Comparison of ENCODE assay signal across 8 cellular contexts in the genomic region with DNA sequence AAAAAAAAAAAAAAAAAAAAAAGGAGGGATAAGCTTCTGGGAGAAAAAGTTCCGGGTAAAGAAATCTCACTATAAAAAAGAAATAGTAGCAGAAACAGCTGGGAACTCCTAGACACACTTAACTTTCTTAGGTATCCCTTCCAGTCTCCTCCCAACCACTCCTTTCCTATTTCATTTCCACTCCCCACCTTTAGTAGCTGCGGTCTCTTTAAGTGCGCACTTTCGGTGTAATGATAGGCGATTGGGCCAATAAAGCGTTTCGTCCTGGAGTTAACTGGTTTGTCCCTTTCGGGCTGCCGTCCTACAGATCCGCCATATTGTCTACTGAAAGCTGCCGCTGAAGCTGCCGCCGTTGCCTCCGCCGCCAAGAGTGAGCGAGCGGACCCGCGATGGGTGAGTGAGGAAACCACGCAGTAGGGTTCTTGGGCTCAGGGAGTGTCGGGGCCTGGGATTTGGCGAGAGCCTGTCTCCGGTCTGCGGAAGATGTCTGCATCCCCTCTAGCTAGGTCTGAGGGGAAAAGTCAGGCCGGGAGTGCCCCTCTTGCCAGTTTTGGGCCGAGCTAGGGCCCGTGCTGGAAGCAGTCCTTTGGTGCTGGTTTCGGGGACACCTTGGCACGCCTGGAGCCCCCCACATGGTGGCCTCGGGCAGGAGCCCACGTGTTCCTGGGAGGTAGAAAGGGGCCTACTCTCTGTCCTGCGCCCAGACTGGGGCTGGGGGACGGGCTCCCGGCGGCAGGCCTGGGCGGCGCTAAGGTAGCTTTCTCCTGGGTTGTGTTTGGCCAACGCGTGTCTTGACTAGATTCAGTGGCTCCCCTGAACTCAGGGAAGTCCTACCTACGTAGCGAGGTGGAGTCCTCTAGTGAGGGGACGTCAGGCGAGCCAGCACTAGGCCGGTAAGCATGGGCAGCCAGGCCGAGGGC. TPM values are rescaled to one million over a fixed set of nuclear protein-coding genes. Genes with fewer than 3 reads are reported as not detected.
DNase-seq lines count a peak whose midpoint lies in the region; TF ChIP-seq lines count a peak whose summit lies in the region.

Gene KPNA6 (plus strand): TSS at position 315 of the 920 bp plus-strand sequence. CDS start 75 bp downstream, at position 390.

- H3K4me1 ChIP-seq in ES-I3 (ENCODE audit: insufficient read depth, low read length) (peaks cover 9% of the 10 kb centered on the region; the same call in 1 of the 2 replicates), HEK293 (ENCODE audit: control insufficient read depth, insufficient read depth, low read length) (peaks cover 9% of the 10 kb centered on the region), SK-N-SH (ENCODE audit: control insufficient read depth in 1 of 2, insufficient read depth in 2 of 2, low read depth in 1 of 2, low read length in 1 of 2) (peaks cover 0 to 6% of the 10 kb centered on the region in 2 experiments; a peak in 1 of 4 replicates)

- POLR2A ChIA-PET in HEK293 (lab: Yijun Ruan, JAX) (interaction anchor here (0.5 to 5.0 kb wide), 21 partner anchors 10 to 463 kb away, joined by 3 to 33 read pairs (median 4); partner anchors contain the start of genes CCDC28B, IQCC, KHDRBS1 and PEF1), SK-N-SH (lab: Yijun Ruan, JAX) (interaction anchor here (0.6 to 1.9 kb wide), 6 partner anchors 19 to 248 kb away, joined by 3 to 14 read pairs (median 3); partner anchors contain the start of genes TMEM39B and TXLNA)

- peaks cover 44% of the 10 kb centered on the region for H3K4me1 Mint-ChIP-seq in activated naive CD4-positive, alpha-beta T cell treated with anti-CD3 and anti-CD28 coated beads, Interleukin-2, amount 10 ng/mL, durations not matched to agents 7 days and 5 days

- H3K36me3 Mint-ChIP-seq in activated naive CD4-positive, alpha-beta T cell treated with anti-CD3 and anti-CD28 coated beads, Interleukin-2, amount 10 ng/mL, durations not matched to agents 7 days and 5 days, result peaks cover 15% of the 10 kb centered on the region

- CTCF ChIA-PET in HEK293 (lab: Yijun Ruan, JAX) (interaction anchor here (0.6 to 2.0 kb wide), 14 partner anchors 10 to 376 kb away, joined by 3 to 12 read pairs (median 3); partner anchors contain the start of gene TMEM39B), SK-N-SH (lab: Yijun Ruan, JAX) (interaction anchor here (1.0 to 3.8 kb wide), 12 partner anchors 12 to 319 kb away, joined by 3 to 46 read pairs (median 5); partner anchors contain the start of genes TMEM39B and TXLNA)
- CTCF ChIA-PET in activated naive CD4-positive, alpha-beta T cell treated with anti-CD3 and anti-CD28 coated beads, Interleukin-2, amount 10 ng/mL, durations not matched to agents 7 days and 5 days (lab: Charles Lee), result interaction anchor here (0.8 to 2.6 kb wide), 11 partner anchors 11 to 265 kb away, joined by 3 to 10 read pairs (median 4); partner anchors contain the start of genes CCDC28B and TMEM39B

- H3K27me3 ChIP-seq in SK-N-SH (ENCODE audit: insufficient read depth), result no peaks in the 10 kb centered on the region

- TF ChIP-seq RAD21 in SK-N-SH (IDR thresholded peaks at IDR 0.05; ENCODE audit: low read length), result no peak

- peak; percentile 92 for DNase-seq in NCI-H1092 (lab: John Stamatoyannopoulos, UW)
- DNase-seq in SK-N-SH, result peak; percentile 82
- peak; percentile 95 for DNase-seq in activated naive CD4-positive, alpha-beta T cell treated with anti-CD3 and anti-CD28 coated beads, Interleukin-2, amount 10 ng/mL, durations not matched to agents 7 days and 5 days
- DNase-seq in germinal center (ENCODE audit: low spot score), result peak; percentile 81
- peak; percentile 86 for DNase-seq in non-pigmented ciliary epithelial cell (ENCODE audit: low read depth)
- DNase-seq in substantia nigra (lab: John Stamatoyannopoulos, UW), result peak; percentile 17 to 89 (median 79)

- peak within 1 kb of the TSS; percentile 96 for H3K27ac Mint-ChIP-seq in activated naive CD4-positive, alpha-beta T cell treated with anti-CD3 and anti-CD28 coated beads, Interleukin-2, amount 10 ng/mL, durations not matched to agents 7 days and 5 days

- peak within 1 kb of the TSS; percentile 99 for H3K4me2 ChIP-seq in SK-N-SH

- no peaks in the 10 kb centered on the region for H3K9me3 Mint-ChIP-seq in activated naive CD4-positive, alpha-beta T cell treated with anti-CD3 and anti-CD28 coated beads, Interleukin-2, amount 10 ng/mL, durations not matched to agents 7 days and 5 days

- H3K27ac ChIP-seq in HEK293 (ENCODE audit: extremely low read depth, low read depth, low read length) (peak within 1 kb of the TSS; percentile 72), SK-N-SH (ENCODE audit: low read depth in 2 of 2, low read length in 1 of 2) (peak within 1 kb of the TSS; percentile 83 to 89), substantia nigra (ENCODE audit: low read depth, low read length, poor library complexity, severe bottlenecking) (peak within 1 kb of the TSS; percentile 92)

- H3K4me3 Mint-ChIP-seq in activated naive CD4-positive, alpha-beta T cell treated with anti-CD3 and anti-CD28 coated beads, Interleukin-2, amount 10 ng/mL, durations not matched to agents 7 days and 5 days, result peak within 1 kb of the TSS; percentile 96

- H3K4me3 ChIP-seq in HEK293 (ENCODE audit: low read depth, low read length) (peak within 1 kb of the TSS; percentile 94), SK-N-SH (ENCODE audit: low read depth in 2 of 2, low read length in 1 of 2) (peak within 1 kb of the TSS; percentile 79 to 98)

- no peaks in the 10 kb centered on the region for H3K9me2 ChIP-seq in SK-N-SH

- H3F3A ChIP-seq in SK-N-SH (replicated peaks; ENCODE audit: insufficient read depth), result peaks cover 18% of the 10 kb centered on the region

- TF ChIP-seq EP300 in SK-N-SH (IDR thresholded peaks at IDR 0.05; ENCODE audit: borderline replicate concordance in 1 of 2, low read depth in 1 of 2, low read length in 1 of 2), result peak in 1 of 2 experiments; percentile 26; a peak in 1 of 4 replicates

- H3K79me2 ChIP-seq in SK-N-SH (ENCODE audit: insufficient read depth), result peaks cover 52% of the 10 kb centered on the region

- H2AFZ ChIP-seq in SK-N-SH (ENCODE audit: low read depth), result peak within 1 kb of the TSS; percentile 94

- no peak for TF ChIP-seq CTCF in HEK293 (tag by site-specific recombination; IDR thresholded peaks at IDR 0.05)
- no peak for TF ChIP-seq CTCF in SK-N-SH (IDR thresholded peaks at IDR 0.05)

- no peaks in the 10 kb centered on the region for H3K36me3 ChIP-seq in ES-I3 (ENCODE audit: insufficient read depth, low read length)
- peaks cover 0 to 17% of the 10 kb centered on the region in 2 experiments; a peak in 2 of 3 replicates for H3K36me3 ChIP-seq in HEK293 (ENCODE audit: control insufficient read depth in 2 of 2, insufficient read depth in 1 of 2, low read length in 2 of 2)
- H3K36me3 ChIP-seq in SK-N-SH (replicated peaks in 1 of 2; ENCODE audit: control insufficient read depth in 1 of 2, insufficient read depth in 2 of 2, low read length in 1 of 2), result no peaks in the 10 kb centered on the region

- H3K9ac ChIP-seq in ES-I3 (ENCODE audit: low read depth, low read length) (peak within 1 kb of the TSS; percentile 71), SK-N-SH (peak within 1 kb of the TSS; percentile 98)

- WGBS in SK-N-SH (ENCODE audit: low lambda C conversion rate), result 1% methylated on average over 35 of the region's 45 CpGs

- H3K9me3 ChIP-seq in ES-I3 (ENCODE audit: control insufficient read depth, insufficient read depth, low read length) (no peaks in the 10 kb centered on the region), HEK293 (ENCODE audit: control insufficient read depth, insufficient read depth, low read depth, low read length) (no peaks in the 10 kb centered on the region), SK-N-SH (no peaks in the 10 kb centered on the region)

- H3K27me3 Mint-ChIP-seq in activated naive CD4-positive, alpha-beta T cell treated with anti-CD3 and anti-CD28 coated beads, Interleukin-2, amount 10 ng/mL, durations not matched to agents 7 days and 5 days, result no peaks in the 10 kb centered on the region

- H4K20me1 ChIP-seq in SK-N-SH (ENCODE audit: insufficient read depth), result peaks cover 37% of the 10 kb centered on the region

TF ChIP-seq in HEK293, 187 proteins besides CTCF, POLR2A, EP300 and RAD21 (continues in another document):
- TF ChIP-seq INSM2 (tag by site-specific recombination; IDR thresholded peaks at IDR 0.05) (0 out of 2 replicates have a peak, but pooled peaks have one; percentile 32), ZNF600 (tag by site-specific recombination; IDR thresholded peaks at IDR 0.05) (0 out of 2 replicates have a peak, but pooled peaks have one; percentile 42), ZNF335 (tag by site-specific recombination; conservative IDR thresholded peaks at IDR 0.05) (peak; percentile 99)

TF ChIP-seq in SK-N-SH, 30 proteins besides CTCF, POLR2A, EP300 and RAD21 (continues in another document):
- TF ChIP-seq TCF12 (IDR thresholded peaks at IDR 0.05) (0 out of 2 replicates have a peak, but pooled peaks have one; percentile 14), MEF2A (IDR thresholded peaks at IDR 0.05; ENCODE audit: borderline replicate concordance, low read depth) (no peak), JUND (IDR thresholded peaks at IDR 0.05) (no peak), MXI1 (IDR thresholded peaks at IDR 0.05; ENCODE audit: low read depth, low read length) (peak; percentile 60), NRF1 (IDR thresholded peaks at IDR 0.05; ENCODE audit: low read depth, low read length) (no peak)

RNA-seq across cellular contexts. Expression of gene KPNA6, which starts in this region (rescaled TPM):
- 13.1 and 18.4 TPM in 2 replicates for polyA plus RNA-seq in SK-N-SH (2012; rRNA removed)
- polyA plus RNA-seq in SK-N-SH (2012; cell fraction: cytosol; rRNA removed), result 15.6 and 16.1 TPM in 2 replicates
- 13.7 and 17.3 TPM in 2 replicates for polyA plus RNA-seq in SK-N-SH (2012; cell fraction: nucleus; rRNA removed)

Comparison
In these comparisons a context has a peak if more than half of its experiments do, and no peak if none do; other contexts are left out.
1. Peak in every context shown above with its lines: DNase-seq, H3K4me3 ChIP-seq and H3K27ac ChIP-seq.